Comparison of ENCODE assay signal across 18 cellular contexts in genomic region chr11:85717360-85717927, GRCh38. TPM values are rescaled to one million over a fixed set of nuclear protein-coding genes. Genes with fewer than 3 reads are reported as not detected.
DNase-seq lines count a peak whose midpoint lies in the region; ATAC-seq and TF ChIP-seq lines count a peak whose summit lies in the region.
"Had no signal": no experiment of that assay in that cellular context is flagged by ENCODE, and none has a peak within 500 bp of the region (broad histone marks: within the 10 kb centered on the region; RNA-seq: fewer than 3 reads in every experiment).

No MANE protein-coding gene starts in this region.

- H3K27me3 ChIP-seq in AG04450 (ENCODE audit: control insufficient read depth, insufficient read depth, low read length) (no peaks in the 10 kb centered on the region), smooth muscle cell (ENCODE audit: low read depth) (no peaks in the 10 kb centered on the region)
- H3K27me3 ChIP-seq: neutrophil, tibial nerve had no signal

- no peak for ATAC-seq in HG03460 (IDR thresholded peaks at IDR 0.05; ENCODE audit: unreplicated experiment)

- no peaks in the 10 kb centered on the region for H3K36me3 ChIP-seq in smooth muscle cell (ENCODE audit: low read depth)
- H3K36me3 ChIP-seq: neutrophil, tibial nerve had no signal

- 93% methylated on average over 2 of the region's 2 CpGs for WGBS in smooth muscle cell (ENCODE audit: low lambda C conversion rate)

- H3K4me2 ChIP-seq in smooth muscle cell, result no peak overlapping the region

- DNase-seq in AG04450 (ENCODE audit: low read depth, low spot score), result no peak
- DNase-seq in LHCN-M2 (ENCODE audit: low read depth), result peak; percentile 19
- DNase-seq in myocyte (ENCODE audit: low read depth), result peak; percentile 22
- DNase-seq in NCI-H526 (lab: John Stamatoyannopoulos, UW), result no peak
- no peak for DNase-seq in smooth muscle cell (lab: John Stamatoyannopoulos, UW; ENCODE audit: unreplicated experiment)
- DNase-seq in Ammon's horn (ENCODE audit: low spot score), result no peak
- DNase-seq: activated CD8-positive, alpha-beta memory T cell treated with anti-CD3 and anti-CD28 coated beads, Interleukin-2, amount 50 U/mL, for 48 hours; activated effector memory CD4-positive, alpha-beta T cell treated with anti-CD3 and anti-CD28 coated beads, Interleukin-2, amount 50 U/mL, for 16 hours; central memory CD4-positive, alpha-beta T cell; mesendoderm; NCI-H1930; NK-92 treated with Interleukin-12 subunit alpha and Interleukin-12 subunit beta, amount 100 ng/mL, for 24 hours; stimulated activated naive CD4-positive, alpha-beta T cell had no signal

- no peak overlapping the region for H3K27ac ChIP-seq in AG04450 (ENCODE audit: low read depth, low read length)
- H3K27ac ChIP-seq in cingulate gyrus (ENCODE audit: low read depth, low read length), result peak overlapping the region; percentile 83
- no peak overlapping the region for H3K27ac ChIP-seq in smooth muscle cell (ENCODE audit: low read depth)
- H3K27ac ChIP-seq: neutrophil had no signal

- H3K4me1 ChIP-seq in smooth muscle cell (ENCODE audit: low read depth), result peaks cover 32% of the 10 kb centered on the region

- CTCF ChIA-PET in AG04450 (lab: Charles Lee), result interaction anchor here (1.1 to 1.9 kb wide), 2 partner anchors 22 to 137 kb away, joined by 4 to 11 read pairs; partner anchors contain the start of gene CCDC83

- no peak overlapping the region for H2AFZ ChIP-seq in smooth muscle cell (ENCODE audit: low read depth)

- peak overlapping the region; percentile 64 for H3K4me3 ChIP-seq in AG04450 (ENCODE audit: low read depth, low read length)
- no peak overlapping the region for H3K4me3 ChIP-seq in smooth muscle cell

- peaks cover 11% of the 10 kb centered on the region for H3F3A ChIP-seq in smooth muscle cell (ENCODE audit: low read depth)

- no peaks in the 10 kb centered on the region for H4K20me1 ChIP-seq in smooth muscle cell (ENCODE audit: low read depth)

- no peak for TF ChIP-seq CTCF in AG04450 (IDR thresholded peaks at IDR 0.05; ENCODE audit: low read depth, low read length)
- no peak for TF ChIP-seq CTCF in smooth muscle cell (IDR thresholded peaks at IDR 0.05; ENCODE audit: borderline replicate concordance, insufficient read depth, poor library complexity, severe bottlenecking)

- POLR2A ChIA-PET in AG04450 (lab: Yijun Ruan, JAX), result interaction anchor here (1.9 to 3.7 kb wide), 2 partner anchors 32 to 92 kb away, joined by 5 to 19 read pairs; partner anchors contain the start of gene CCDC89

- H3K9me3 ChIP-seq in AG04450 (ENCODE audit: control insufficient read depth, insufficient read depth, low read length), result no peaks in the 10 kb centered on the region
- H3K9me3 ChIP-seq in smooth muscle cell (replicated peaks; ENCODE audit: low read depth), result no peaks in the 10 kb centered on the region
- H3K9me3 ChIP-seq: neutrophil, tibial nerve had no signal

- no peak overlapping the region for H3K9ac ChIP-seq in smooth muscle cell (ENCODE audit: low read depth)

- H3K79me2 ChIP-seq in smooth muscle cell (ENCODE audit: low read depth), result no peaks in the 10 kb centered on the region

RNA-seq across cellular contexts. Expression of gene CCDC89, which starts 31.4 kb away (rescaled TPM):
- polyA plus RNA-seq in AG04450 (2011; rRNA removed) (2.5 and 2.7 TPM in 2 replicates), smooth muscle cell (not detected in 2 replicates)
- polyA minus RNA-seq in AG04450 (2011; rRNA and poly(A)+ RNA removed), result 6.3 and 7.2 TPM in 2 replicates
- total RNA-seq in LHCN-M2 (2014; rRNA removed) (6.6 and 7.4 TPM in 2 replicates), myocyte (2.5 and 3.5 TPM in 2 replicates), smooth muscle cell (0.13 TPM in 1 of 2 replicates, not detected in the other)
- polyA plus RNA-seq in LHCN-M2 (2012), result 2.1 TPM
- 2.8 TPM for polyA plus RNA-seq in myocyte (2012)
- total RNA-seq: RPMI7951 had no signal

RNA-seq across cellular contexts. Expression of gene CREBZF, which starts 52.5 kb away (rescaled TPM):
- polyA plus RNA-seq in AG04450 (2011; rRNA removed), result 19.3 and 25.0 TPM in 2 replicates
- polyA minus RNA-seq in AG04450 (2011; rRNA and poly(A)+ RNA removed), result 15.3 and 17.0 TPM in 2 replicates
- total RNA-seq in LHCN-M2 (2014; rRNA removed), result 33.8 and 37.4 TPM in 2 replicates
- 8.7 TPM for polyA plus RNA-seq in LHCN-M2 (2012)
- 29.7 and 34.4 TPM in 2 replicates for total RNA-seq in myocyte
- 21.3 TPM for polyA plus RNA-seq in myocyte (2012)
- 33.9 and 44.3 TPM in 2 replicates for total RNA-seq in smooth muscle cell
- polyA plus RNA-seq in smooth muscle cell, result 25.1 and 31.1 TPM in 2 replicates

Comparison
In these comparisons a context has a peak if more than half of its experiments do, and no peak if none do; other contexts are left out.
1. DNase-seq: peak in LHCN-M2 (single experiment) and myocyte (single experiment); none in AG04450 (single experiment), NCI-H526 (0 of 2), smooth muscle cell (single experiment) and Ammon's horn (single experiment).